In genomic region chr5:177470759-177471536, GRCh38 we compare ENCODE assay signal across 11 cellular contexts. TPM values are rescaled to one million over a fixed set of nuclear protein-coding genes. Genes with fewer than 3 reads are reported as not detected.
DNase-seq lines count a peak whose midpoint lies in the region; ATAC-seq, FAIRE-seq and TF ChIP-seq lines count a peak whose summit lies in the region.
"Had no signal": no experiment of that assay in that cellular context is flagged by ENCODE, and none has a peak within 500 bp of the region (broad histone marks: within the 10 kb centered on the region; RNA-seq: fewer than 3 reads in every experiment).

No MANE protein-coding gene starts in this region.

- H3K36me3 Mint-ChIP-seq in activated naive CD8-positive, alpha-beta T cell treated with anti-CD3 and anti-CD28 coated beads, Interleukin-2, amount 50 U/mL, for 24 hours (ENCODE audit: low read depth) = peaks cover 18% of the 10 kb centered on the region
- no peaks in the 10 kb centered on the region for H3K36me3 Mint-ChIP-seq in immature natural killer cell
- peaks cover 21% of the 10 kb centered on the region for H3K36me3 Mint-ChIP-seq in type B pancreatic cell
- H3K36me3 Mint-ChIP-seq in naive thymus-derived CD4-positive, alpha-beta T cell = peaks cover 0 to under 1% (median 0%) of the 10 kb centered on the region in 5 donors

- no peak for FAIRE-seq in kidney (lab: Jason Lieb, UNC)

- ATAC-seq in heart left ventricle (no peak), Right ventricle myocardium superior (ENCODE audit: poor library complexity) (no peak)
- no peak for ATAC-seq in activated naive CD8-positive, alpha-beta T cell treated with anti-CD3 and anti-CD28 coated beads, Interleukin-2, amount 50 U/mL, for 24 hours
- no peak for ATAC-seq in naive thymus-derived CD4-positive, alpha-beta T cell
- ATAC-seq: left colon had no signal

- peaks cover 5% of the 10 kb centered on the region for H3K27me3 Mint-ChIP-seq in activated naive CD8-positive, alpha-beta T cell treated with anti-CD3 and anti-CD28 coated beads, Interleukin-2, amount 50 U/mL, for 24 hours
- peaks cover 2 to 6% (median 5%) of the 10 kb centered on the region in 3 donors for H3K27me3 Mint-ChIP-seq in immature natural killer cell (ENCODE audit: low read depth in 3 of 3)
- H3K27me3 Mint-ChIP-seq in type B pancreatic cell = no peaks in the 10 kb centered on the region
- peaks cover 0 to 9% (median 0%) of the 10 kb centered on the region in 5 donors for H3K27me3 Mint-ChIP-seq in naive thymus-derived CD4-positive, alpha-beta T cell

- H3K4me3 Mint-ChIP-seq in activated naive CD8-positive, alpha-beta T cell treated with anti-CD3 and anti-CD28 coated beads, Interleukin-2, amount 50 U/mL, for 24 hours = peak overlapping the region; percentile 81
- H3K4me3 Mint-ChIP-seq in immature natural killer cell = peak overlapping the region in 3 of 5 donors; percentile 49 to 53 (median 50)
- peak overlapping the region; percentile 78 for H3K4me3 Mint-ChIP-seq in type B pancreatic cell
- H3K4me3 Mint-ChIP-seq in naive thymus-derived CD4-positive, alpha-beta T cell = peak overlapping the region in 2 of 10 donors; percentile 29 to 43

- intact Hi-C loops in heart left ventricle (cut with DNase I) = no loop called here
- intact Hi-C loops in Right ventricle myocardium superior (cut with DNase I) = no loop called here
- intact Hi-C loops in naive thymus-derived CD4-positive, alpha-beta T cell (cut with micrococcal nuclease) = no loop called here
- intact Hi-C loops in kidney (cut with DNase I) = no loop called here

- H3K27ac Mint-ChIP-seq in activated naive CD8-positive, alpha-beta T cell treated with anti-CD3 and anti-CD28 coated beads, Interleukin-2, amount 50 U/mL, for 24 hours = peak overlapping the region; percentile 76
- H3K27ac Mint-ChIP-seq in immature natural killer cell = peak overlapping the region in 4 of 6 donors; percentile 28 to 84 (median 46)
- peak overlapping the region; percentile 76 for H3K27ac Mint-ChIP-seq in type B pancreatic cell
- peak overlapping the region in 1 of 9 donors; percentile 52 for H3K27ac Mint-ChIP-seq in naive thymus-derived CD4-positive, alpha-beta T cell

- H3K36me3 ChIP-seq in heart left ventricle = peaks cover 0 to 25% (median 17%) of the 10 kb centered on the region in 9 donors
- H3K36me3 ChIP-seq in naive thymus-derived CD4-positive, alpha-beta T cell (ENCODE audit: control insufficient read depth in 2 of 3, insufficient read depth in 3 of 3, low read length in 3 of 3) = no peaks in the 10 kb centered on the region
- H3K36me3 ChIP-seq in kidney (ENCODE audit: control insufficient read depth in 1 of 2, insufficient read depth in 2 of 2, low read length in 2 of 2) = peaks cover 0 to 4% of the 10 kb centered on the region in 2 donors

- no peaks in the 10 kb centered on the region for H3K9me3 Mint-ChIP-seq in activated naive CD8-positive, alpha-beta T cell treated with anti-CD3 and anti-CD28 coated beads, Interleukin-2, amount 50 U/mL, for 24 hours
- H3K9me3 Mint-ChIP-seq in immature natural killer cell (no peaks in the 10 kb centered on the region), type B pancreatic cell (no peaks in the 10 kb centered on the region)
- no peaks in the 10 kb centered on the region for H3K9me3 Mint-ChIP-seq in naive thymus-derived CD4-positive, alpha-beta T cell

- TF ChIP-seq CTCF in heart left ventricle (IDR thresholded peaks at IDR 0.05) = no peak
- TF ChIP-seq CTCF in type B pancreatic cell (conservative IDR thresholded peaks at IDR 0.05) = no peak
- no peak for TF ChIP-seq CTCF in kidney (IDR thresholded peaks at IDR 0.05; ENCODE audit: borderline replicate concordance, extremely low read depth, insufficient read depth)

- POLR2A ChIA-PET in naive thymus-derived CD4-positive, alpha-beta T cell (lab: Charles Lee) = interaction anchor here (1.0 to 1.9 kb wide), 3 partner anchors 27 to 67 kb away, joined by 3 to 4 read pairs (median 4); no protein-coding TSS in a partner anchor

- H3K4me1 ChIP-seq in heart left ventricle (peaks cover 0 to 59% (median 43%) of the 10 kb centered on the region in 12 donors), kidney (ENCODE audit: control insufficient read depth in 1 of 2, insufficient read depth in 1 of 2, low read depth in 1 of 2, low read length in 2 of 2) (peaks cover 0 to 19% of the 10 kb centered on the region in 2 donors)
- peaks cover 9 to 24% of the 10 kb centered on the region in 2 donors for H3K4me1 ChIP-seq in naive thymus-derived CD4-positive, alpha-beta T cell (ENCODE audit: control insufficient read depth in 2 of 2, insufficient read depth in 2 of 2, low read length in 2 of 2)

- peaks cover 0 to 28% (median 5%) of the 10 kb centered on the region in 9 donors for H3K27me3 ChIP-seq in heart left ventricle
- no peaks in the 10 kb centered on the region for H3K27me3 ChIP-seq in naive thymus-derived CD4-positive, alpha-beta T cell (ENCODE audit: control insufficient read depth in 2 of 2, insufficient read depth in 2 of 2, low read length in 2 of 2)

- H3K4me1 Mint-ChIP-seq in activated naive CD8-positive, alpha-beta T cell treated with anti-CD3 and anti-CD28 coated beads, Interleukin-2, amount 50 U/mL, for 24 hours = peaks cover 43% of the 10 kb centered on the region
- peaks cover 18 to 36% of the 10 kb centered on the region in 2 donors for H3K4me1 Mint-ChIP-seq in immature natural killer cell
- peaks cover 29% of the 10 kb centered on the region for H3K4me1 Mint-ChIP-seq in type B pancreatic cell (ENCODE audit: unreplicated experiment)
- H3K4me1 Mint-ChIP-seq in naive thymus-derived CD4-positive, alpha-beta T cell = peaks cover 19 to 32% (median 28%) of the 10 kb centered on the region in 7 donors

- H3K9me3 ChIP-seq in heart left ventricle (no peaks in the 10 kb centered on the region), kidney (ENCODE audit: control insufficient read depth in 1 of 2, low read length in 2 of 2) (no peaks in the 10 kb centered on the region)
- H3K9me3 ChIP-seq in naive thymus-derived CD4-positive, alpha-beta T cell (ENCODE audit: control insufficient read depth in 2 of 3, low read length in 3 of 3) = no peaks in the 10 kb centered on the region

- CTCF ChIA-PET in naive thymus-derived CD4-positive, alpha-beta T cell (lab: Charles Lee) = interaction anchor here (0.5 to 1.6 kb wide), 3 partner anchors 16 to 89 kb away, joined by 3 to 5 read pairs (median 3); no protein-coding TSS in a partner anchor

- H3K4me3 ChIP-seq in heart left ventricle = peak overlapping the region in 5 of 12 donors; percentile 2 to 97 (median 81)
- H3K4me3 ChIP-seq in naive thymus-derived CD4-positive, alpha-beta T cell (ENCODE audit: low read length) = no peak overlapping the region
- H3K4me3 ChIP-seq in kidney (ENCODE audit: low read length in 2 of 2) = no peak overlapping the region

- WGBS in heart left ventricle, 4 donors = 86 to 91% (median 87%) methylated on average over 7 to 10 of the region's 10 CpGs

- DNase-seq in heart left ventricle = no peak
- no peak for DNase-seq in Right ventricle myocardium superior
- no peak for DNase-seq in activated naive CD8-positive, alpha-beta T cell treated with anti-CD3 and anti-CD28 coated beads, Interleukin-2, amount 50 U/mL, for 24 hours
- no peak for DNase-seq in immature natural killer cell
- no peak for DNase-seq in type B pancreatic cell (ENCODE audit: extremely low spot score, unreplicated experiment)
- DNase-seq in NCI-H1105 treated with DMSO at 0.1 percent for 48 hours (lab: John Stamatoyannopoulos, UW) = no peak
- no peak for DNase-seq in naive thymus-derived CD4-positive, alpha-beta T cell
- DNase-seq in kidney = no peak
- DNase-seq: left colon, NCI-H1694 treated with DMSO at 0.1 percent for 48 hours had no signal

- H3K27ac ChIP-seq in heart left ventricle (peak overlapping the region in 11 of 12 donors; percentile 19 to 93 (median 84)), kidney (ENCODE audit: low read depth in 2 of 2, low read length in 2 of 2) (no peak overlapping the region)
- no peak overlapping the region for H3K27ac ChIP-seq in naive thymus-derived CD4-positive, alpha-beta T cell (ENCODE audit: low read depth, low read length)
- H3K27ac ChIP-seq: C4-2B had no signal

- no peak overlapping the region for H3K9ac ChIP-seq in kidney (ENCODE audit: low read length in 2 of 2)

- TF ChIP-seq POLR2A in heart left ventricle (IDR thresholded peaks at IDR 0.05) = no peak

RNA-seq across cellular contexts. Expression of gene DBN1, which starts 2.5 kb away (rescaled TPM):
- 10 to 100 TPM; 12.3 to 60.7 (median 23.3) TPM for total RNA-seq in heart left ventricle
- polyA plus RNA-seq in heart left ventricle = 10 to 100 TPM; 13.2 to 28.1 TPM
- 24.2 TPM for total RNA-seq in Right ventricle myocardium superior
- polyA plus RNA-seq in immature natural killer cell = 1 to 10 TPM in 2 of 3 donors, under 1 TPM in 1; 0.93 to 4.2 (median 2.8) TPM
- 200 and 269 TPM in 2 replicates for total RNA-seq in type B pancreatic cell (ENCODE audit: low replicate concordance)
- 1 to 10 TPM; 1.2 to 8.8 (median 5.7) TPM for total RNA-seq in naive thymus-derived CD4-positive, alpha-beta T cell
- 1 to 10 TPM in 1 of 2 donors, under 1 TPM in 1; 0.64 to 2.2 TPM for polyA plus RNA-seq in naive thymus-derived CD4-positive, alpha-beta T cell
- 64.2 TPM for total RNA-seq in kidney
- polyA plus RNA-seq in kidney (ENCODE audit: insufficient read depth, low read depth, low replicate concordance) = 56.5 TPM

RNA-seq across cellular contexts. Expression of gene PRR7, which starts 24.3 kb away (rescaled TPM):
- total RNA-seq in heart left ventricle (1 to 10 TPM in 8 of 9 donors, under 1 TPM in 1; 0.82 to 5.0 (median 1.8) TPM), Right ventricle myocardium superior (0.59 TPM), type B pancreatic cell (ENCODE audit: low replicate concordance) (5.9 and 8.8 TPM in 2 replicates), kidney (5.5 TPM)
- polyA plus RNA-seq in heart left ventricle (1 to 10 TPM; 1.4 to 1.5 TPM), immature natural killer cell (10 to 100 TPM in 2 of 3 donors, 1 to 10 TPM in 1; 9.6 to 25.4 (median 17.5) TPM), kidney (ENCODE audit: insufficient read depth, low read depth, low replicate concordance) (1.6 TPM)
- 10 to 100 TPM in 2 of 5 experiments, 1 to 10 TPM in 3; 6.4 to 31.8 (median 6.8) TPM for total RNA-seq in naive thymus-derived CD4-positive, alpha-beta T cell
- 10 to 100 TPM; 11.7 to 19.4 TPM for polyA plus RNA-seq in naive thymus-derived CD4-positive, alpha-beta T cell

RNA-seq across cellular contexts. Expression of gene PDLIM7, which starts 26.5 kb away (rescaled TPM):
- total RNA-seq in heart left ventricle (100 to 1,000 TPM in 1 of 9 donors, 10 to 100 TPM in 8; 36.3 to 124 (median 49.4) TPM), Right ventricle myocardium superior (37.0 TPM), type B pancreatic cell (ENCODE audit: low replicate concordance) (66.5 and 187 TPM in 2 replicates), kidney (89.7 TPM)
- polyA plus RNA-seq in heart left ventricle (10 to 100 TPM; 89.9 to 95.1 TPM), immature natural killer cell (1 to 10 TPM; 1.1 to 3.3 (median 2.3) TPM), kidney (ENCODE audit: insufficient read depth, low read depth, low replicate concordance) (46.4 TPM)
- total RNA-seq in naive thymus-derived CD4-positive, alpha-beta T cell = 10 to 100 TPM in 3 of 5 experiments, 1 to 10 TPM in 2; 4.1 to 63.2 (median 11.9) TPM
- polyA plus RNA-seq in naive thymus-derived CD4-positive, alpha-beta T cell = 1 to 10 TPM; 2.7 to 4.5 TPM

RNA-seq across cellular contexts. Expression of gene DOK3, which starts 38.7 kb away (rescaled TPM):
- 10 to 100 TPM in 1 of 9 donors, 1 to 10 TPM in 7, under 1 TPM in 1; 0.77 to 23.8 (median 2.7) TPM for total RNA-seq in heart left ventricle
- polyA plus RNA-seq in heart left ventricle = 1 to 10 TPM; 1.1 to 3.0 TPM
- 4.2 TPM for total RNA-seq in Right ventricle myocardium superior
- polyA plus RNA-seq in immature natural killer cell = 1 to 10 TPM in 1 of 3 donors, under 1 TPM in 1, not detected in 1; 0.48 to 1.3 TPM
- 6.2 and 6.9 TPM in 2 replicates for total RNA-seq in type B pancreatic cell (ENCODE audit: low replicate concordance)
- total RNA-seq in naive thymus-derived CD4-positive, alpha-beta T cell = 10 to 100 TPM in 1 of 5 experiments, 1 to 10 TPM in 4; 2.4 to 67.1 (median 6.0) TPM
- under 1 TPM; 0.09 to 0.25 TPM for polyA plus RNA-seq in naive thymus-derived CD4-positive, alpha-beta T cell
- 18.6 TPM for total RNA-seq in kidney
- 1.9 TPM for polyA plus RNA-seq in kidney (ENCODE audit: insufficient read depth, low read depth, low replicate concordance)

RNA-seq across cellular contexts. Expression of gene GRK6, which starts 44.5 kb away (rescaled TPM):
- total RNA-seq in heart left ventricle = 10 to 100 TPM; 12.8 to 33.2 (median 17.3) TPM
- polyA plus RNA-seq in heart left ventricle = 10 to 100 TPM in 1 of 2 donors, 1 to 10 TPM in 1; 6.8 to 29.5 TPM
- total RNA-seq in Right ventricle myocardium superior = 16.0 TPM
- 100 to 1,000 TPM; 102 to 129 (median 103) TPM for polyA plus RNA-seq in immature natural killer cell
- total RNA-seq in type B pancreatic cell (ENCODE audit: low replicate concordance) = 46.1 and 47.3 TPM in 2 replicates
- 100 to 1,000 TPM; 161 to 246 (median 200) TPM for total RNA-seq in naive thymus-derived CD4-positive, alpha-beta T cell
- 100 to 1,000 TPM in 1 of 2 donors, 10 to 100 TPM in 1; 78.8 to 202 TPM for polyA plus RNA-seq in naive thymus-derived CD4-positive, alpha-beta T cell
- 37.8 TPM for total RNA-seq in kidney
- 9.6 TPM for polyA plus RNA-seq in kidney (ENCODE audit: insufficient read depth, low read depth, low replicate concordance)

Comparison
In these comparisons a context has a peak if more than half of its experiments do, and no peak if none do; other contexts are left out.
1. H3K27ac ChIP-seq: peak in heart left ventricle (11 of 12); none in naive thymus-derived CD4-positive, alpha-beta T cell (single experiment) and kidney (0 of 2).